ENCODE assay signal across 1 cellular context in genomic region chrX:101079736-101080135, GRCh38.
TF ChIP-seq lines count a peak whose summit lies in the region.

No MANE protein-coding gene starts in this region.

TF ChIP-seq in endothelial cell of umbilical vein, 7 proteins besides CTCF, POLR2A, EP300 and RAD21:
- TF ChIP-seq EZH2 (IDR thresholded peaks at IDR 0.05; ENCODE audit: borderline replicate concordance, low read depth, low read length, severe bottlenecking) (no peak), MYC (IDR thresholded peaks at IDR 0.05; ENCODE audit: low read depth, low read length) (no peak), POLR2AphosphoS5 (IDR thresholded peaks at IDR 0.05; ENCODE audit: insufficient read depth, low read depth, low read length) (no peak), FOS (IDR thresholded peaks at IDR 0.05; ENCODE audit: borderline replicate concordance, insufficient read depth, low read length) (no peak), GATA2 (IDR thresholded peaks at IDR 0.05; ENCODE audit: insufficient read depth, insufficient read length, low read depth, low read length) (no peak), MAX (IDR thresholded peaks at IDR 0.05; ENCODE audit: insufficient read depth, insufficient read length) (no peak)
TF ChIP-seq in endothelial cell of umbilical vein: peak in this region for 0.
